ENCODE assay signal across 16 cellular contexts in the genomic region with DNA sequence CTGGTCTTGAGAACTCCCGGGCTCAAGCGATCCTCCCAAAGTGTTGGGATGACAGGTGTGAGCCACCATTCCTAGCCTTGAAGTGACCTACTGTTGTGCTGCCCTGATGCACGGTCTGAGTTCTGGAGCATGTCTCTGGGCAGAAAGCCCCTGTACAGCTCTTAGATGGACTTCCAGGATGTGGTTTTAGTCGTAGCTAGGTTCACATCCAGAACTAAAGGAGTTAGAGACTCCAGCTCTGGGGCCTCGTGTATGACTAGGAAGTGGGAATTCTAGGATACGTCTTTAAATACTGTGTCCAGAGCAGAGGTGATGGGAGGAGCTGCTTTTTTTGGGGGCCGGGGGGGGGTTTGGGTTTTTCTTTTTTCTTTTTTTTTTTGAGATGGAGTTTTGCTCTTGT. TPM values are rescaled to one million over a fixed set of nuclear protein-coding genes. Genes with fewer than 3 reads are reported as not detected.
A peak's percentile ranks its signal among the peaks of the same experiment; 100 is the strongest.
DNase-seq lines count a peak whose midpoint lies in the region; ATAC-seq, FAIRE-seq and TF ChIP-seq lines count a peak whose summit lies in the region.
"Had no signal": no experiment of that assay in that cellular context is flagged by ENCODE, and none has a peak within 500 bp of the region (broad histone marks: within the 10 kb centered on the region; RNA-seq: fewer than 3 reads in every experiment).

No MANE protein-coding gene starts in this region.

- H2BK12ac ChIP-seq in trophoblast cell (ENCODE audit: low read length): no peak overlapping the region

- no peaks in the 10 kb centered on the region for H3K79me1 ChIP-seq in trophoblast cell (ENCODE audit: low read length)

- no peak overlapping the region for H4K12ac ChIP-seq in trophoblast cell (ENCODE audit: low read depth, low read length)

- H3K4me3 ChIP-seq in OCI-LY1 (ENCODE audit: low read depth, low read length, poor library complexity, severe bottlenecking) (no peak overlapping the region), astrocyte (ENCODE audit: insufficient read depth, low read depth, low read length) (no peak overlapping the region), trophoblast cell (ENCODE audit: low read depth, low read length) (no peak overlapping the region)
- H3K4me3 ChIP-seq: spleen, stomach had no signal

- peaks cover 72% of the 10 kb centered on the region for H3K4me1 Mint-ChIP-seq in activated naive CD4-positive, alpha-beta T cell treated with anti-CD3 and anti-CD28 coated beads for 36 hours (ENCODE audit: low read depth)
- peaks cover 39% of the 10 kb centered on the region for H3K4me1 Mint-ChIP-seq in astrocyte (ENCODE audit: low read depth, unreplicated experiment)
- H3K4me1 Mint-ChIP-seq in MCF 10A (ENCODE audit: insufficient read depth, unreplicated experiment): peaks cover 30% of the 10 kb centered on the region

- H3K27me3 Mint-ChIP-seq in activated naive CD4-positive, alpha-beta T cell treated with anti-CD3 and anti-CD28 coated beads for 36 hours (ENCODE audit: low read depth): no peaks in the 10 kb centered on the region
- H3K27me3 Mint-ChIP-seq in astrocyte (ENCODE audit: low read depth, unreplicated experiment) (no peaks in the 10 kb centered on the region), MCF 10A (ENCODE audit: insufficient read depth, unreplicated experiment) (no peaks in the 10 kb centered on the region)
- H3K27me3 Mint-ChIP-seq: progenitor cell of endocrine pancreas had no signal

- H2AFZ ChIP-seq in OCI-LY1 (ENCODE audit: low read length) (no peak overlapping the region), astrocyte (ENCODE audit: low read depth, low read length) (no peak overlapping the region), trophoblast cell (ENCODE audit: insufficient read depth, low read length, poor library complexity) (no peak overlapping the region)

- H3K9ac ChIP-seq in OCI-LY1 (ENCODE audit: low read length): no peak overlapping the region
- H3K9ac ChIP-seq in astrocyte (ENCODE audit: low read length): no peak overlapping the region
- H3K9ac ChIP-seq in trophoblast cell (ENCODE audit: low read length): no peak overlapping the region

- POLR2A ChIA-PET in MCF 10A (lab: Yijun Ruan, JAX): interaction anchor here (0.6 to 3.5 kb wide), 3 partner anchors 11 to 206 kb away, joined by 3 to 29 read pairs (median 4); a partner anchor contains a TSS

- H3K4ac ChIP-seq in trophoblast cell (ENCODE audit: low read depth, low read length): peak overlapping the region; percentile 68

- no peak overlapping the region for H3K4me3 Mint-ChIP-seq in activated naive CD4-positive, alpha-beta T cell treated with anti-CD3 and anti-CD28 coated beads for 36 hours
- H3K4me3 Mint-ChIP-seq in astrocyte (ENCODE audit: unreplicated experiment) (peak overlapping the region; percentile 34), MCF 10A (ENCODE audit: unreplicated experiment) (no peak overlapping the region)

- peaks cover 74% of the 10 kb centered on the region for H3K79me2 ChIP-seq in OCI-LY1 (ENCODE audit: insufficient read depth, low read length)
- H3K79me2 ChIP-seq in astrocyte (ENCODE audit: insufficient read depth, low read length): peaks cover 95% of the 10 kb centered on the region
- H3K79me2 ChIP-seq in trophoblast cell (ENCODE audit: control insufficient read depth, insufficient read depth, low read length, poor library complexity): peaks cover 34% of the 10 kb centered on the region

- no peak for ATAC-seq in HG02678 (IDR thresholded peaks at IDR 0.05; ENCODE audit: unreplicated experiment)

- no peak overlapping the region for H2BK5ac ChIP-seq in trophoblast cell (ENCODE audit: low read depth, low read length, poor library complexity)

- no peak overlapping the region for H3K18ac ChIP-seq in trophoblast cell (ENCODE audit: low read length)

- H3K36me3 Mint-ChIP-seq in activated naive CD4-positive, alpha-beta T cell treated with anti-CD3 and anti-CD28 coated beads for 36 hours (ENCODE audit: low read depth): peaks cover 23% of the 10 kb centered on the region
- peaks cover 4% of the 10 kb centered on the region for H3K36me3 Mint-ChIP-seq in astrocyte (ENCODE audit: low read depth, unreplicated experiment)
- peaks cover 50% of the 10 kb centered on the region for H3K36me3 Mint-ChIP-seq in MCF 10A (ENCODE audit: insufficient read depth, unreplicated experiment)

- H3K9me3 Mint-ChIP-seq in activated naive CD4-positive, alpha-beta T cell treated with anti-CD3 and anti-CD28 coated beads for 36 hours: no peaks in the 10 kb centered on the region
- H3K9me3 Mint-ChIP-seq in astrocyte (ENCODE audit: unreplicated experiment): no peaks in the 10 kb centered on the region
- no peaks in the 10 kb centered on the region for H3K9me3 Mint-ChIP-seq in MCF 10A (ENCODE audit: unreplicated experiment)

- DNase-seq in activated naive CD4-positive, alpha-beta T cell treated with anti-CD3 and anti-CD28 coated beads for 36 hours: no peak
- DNase-seq in activated naive CD4-positive, alpha-beta T cell (lab: John Stamatoyannopoulos, UW): no peak
- DNase-seq in astrocyte (ENCODE audit: low read depth): peak; percentile 36
- DNase-seq in trophoblast cell: no peak
- DNase-seq in MCF 10A (ENCODE audit: unreplicated experiment): no peak
- DNase-seq in activated effector memory CD4-positive, alpha-beta T cell treated with Interleukin-2 at 50 U/mL for 16 hours: no peak
- DNase-seq: foreskin melanocyte, NCI-H146, NCI-H226, spleen, stomach had no signal

- H3K9me3 ChIP-seq in OCI-LY1 (ENCODE audit: low read length): no peaks in the 10 kb centered on the region
- H3K9me3 ChIP-seq in astrocyte (ENCODE audit: insufficient read depth, low read depth, low read length): no peaks in the 10 kb centered on the region
- H3K9me3 ChIP-seq in trophoblast cell (ENCODE audit: insufficient read depth, low read depth, low read length): no peaks in the 10 kb centered on the region
- H3K9me3 ChIP-seq: spleen, stomach had no signal

- H3K9me2 ChIP-seq in OCI-LY1 (ENCODE audit: low read depth, low read length): no peaks in the 10 kb centered on the region

- no TSS peak for BruUV-seq in MCF 10A (replicated peaks; lab: Mats Ljungman, UMichigan)

- H2BK120ac ChIP-seq in trophoblast cell (ENCODE audit: insufficient read depth, low read length, poor library complexity): no peak overlapping the region

- no peak overlapping the region for H3K14ac ChIP-seq in trophoblast cell (ENCODE audit: low read length)

- H3F3A ChIP-seq in OCI-LY1 (ENCODE audit: insufficient read depth, low read length): no peaks in the 10 kb centered on the region

- H3K23ac ChIP-seq in trophoblast cell (ENCODE audit: low read length): no peak overlapping the region

- H4K91ac ChIP-seq in trophoblast cell (ENCODE audit: low read depth, low read length): no peak overlapping the region

- H3K4me1 ChIP-seq in OCI-LY1 (ENCODE audit: insufficient read depth, low read length, severe bottlenecking) (peaks cover 92% of the 10 kb centered on the region), astrocyte (ENCODE audit: insufficient read depth, low read length) (peaks cover 26% of the 10 kb centered on the region), trophoblast cell (ENCODE audit: control insufficient read depth in 1 of 2, insufficient read depth in 2 of 2, low read length in 2 of 2) (peaks cover 2 to 9% of the 10 kb centered on the region in 2 experiments)

- no peak for TF ChIP-seq CTCF in OCI-LY1 (IDR thresholded peaks at IDR 0.05; ENCODE audit: low read length)
- no peak for TF ChIP-seq CTCF in astrocyte (IDR thresholded peaks at IDR 0.05; ENCODE audit: insufficient read depth, low read depth, low read length)
- no peak for TF ChIP-seq CTCF in MCF 10A (IDR thresholded peaks at IDR 0.05; ENCODE audit: unreplicated experiment)

- H3K36me3 ChIP-seq in OCI-LY1 (ENCODE audit: insufficient read depth, low read length): peaks cover 38% of the 10 kb centered on the region
- H3K36me3 ChIP-seq in astrocyte (ENCODE audit: insufficient read depth, low read length): no peaks in the 10 kb centered on the region
- peaks cover 22 to 27% of the 10 kb centered on the region in 2 experiments for H3K36me3 ChIP-seq in trophoblast cell (ENCODE audit: control insufficient read depth in 1 of 2, insufficient read depth in 2 of 2, low read length in 2 of 2)

- H3K27me3 ChIP-seq in OCI-LY1 (ENCODE audit: insufficient read depth, low read length): no peaks in the 10 kb centered on the region
- H3K27me3 ChIP-seq in astrocyte (ENCODE audit: insufficient read depth, low read length): no peaks in the 10 kb centered on the region
- no peaks in the 10 kb centered on the region for H3K27me3 ChIP-seq in trophoblast cell (ENCODE audit: insufficient read depth, low read length)
- H3K27me3 ChIP-seq: spleen, stomach had no signal

- no peak overlapping the region for H3K27ac ChIP-seq in OCI-LY1 (ENCODE audit: low read depth, low read length, poor library complexity, severe bottlenecking)
- peak overlapping the region; percentile 6 for H3K27ac ChIP-seq in astrocyte (ENCODE audit: low read depth, low read length)
- no peak overlapping the region for H3K27ac ChIP-seq in trophoblast cell (ENCODE audit: low read depth, low read length)
- H3K27ac ChIP-seq: spleen, stomach had no signal

- no peak overlapping the region for H2AK5ac ChIP-seq in trophoblast cell (ENCODE audit: low read length)

- no peak for FAIRE-seq in astrocyte (lab: Jason Lieb, UNC)

- H3K4me2 ChIP-seq in OCI-LY1 (ENCODE audit: low read length) (peak overlapping the region; percentile 37; the same call in 1 of the 2 replicates), astrocyte (ENCODE audit: low read length) (peak overlapping the region; percentile 59), trophoblast cell (ENCODE audit: low read length) (no peak overlapping the region)

- CTCF ChIA-PET in activated naive CD4-positive, alpha-beta T cell treated with anti-CD3 and anti-CD28 coated beads for 36 hours (lab: Charles Lee): interaction anchor here (0.6 to 5.2 kb wide), 6 partner anchors 13 to 324 kb away, joined by 3 to 31 read pairs (median 4); a partner anchor contains a TSS
- CTCF ChIA-PET in MCF 10A (lab: Yijun Ruan, JAX): interaction anchor here (0.6 to 7.7 kb wide), 10 partner anchors 8 to 393 kb away, joined by 3 to 69 read pairs (median 3); a partner anchor contains a TSS

- no peaks in the 10 kb centered on the region for H4K20me1 ChIP-seq in OCI-LY1 (ENCODE audit: insufficient read depth, low read length)
- peaks cover 99% of the 10 kb centered on the region for H4K20me1 ChIP-seq in astrocyte (ENCODE audit: insufficient read depth, low read length)

- WGBS in trophoblast cell (ENCODE audit: extremely low coverage, insufficient coverage, insufficient read length): no CpG with 5 or more reads among the region's 7 CpGs

- H3K27ac Mint-ChIP-seq in activated naive CD4-positive, alpha-beta T cell treated with anti-CD3 and anti-CD28 coated beads for 36 hours: peak overlapping the region; percentile 34
- H3K27ac Mint-ChIP-seq in astrocyte (ENCODE audit: unreplicated experiment) (no peak overlapping the region), MCF 10A (ENCODE audit: low read depth, unreplicated experiment) (no peak overlapping the region)
- H3K27ac Mint-ChIP-seq: progenitor cell of endocrine pancreas had no signal

- intact Hi-C loops in activated naive CD4-positive, alpha-beta T cell treated with anti-CD3 and anti-CD28 coated beads for 36 hours (cut with micrococcal nuclease): loop anchor here (1.0 to 2.0 kb wide), 2 partner anchors 13 to 321 kb away; a partner anchor contains a TSS
- intact Hi-C loops in MCF 10A (cut with micrococcal nuclease): no loop called here

- no peak overlapping the region for H4K8ac ChIP-seq in trophoblast cell (ENCODE audit: low read depth, low read length)

RNA-seq across cellular contexts. Expression of a gene that starts 12.2 kb away (rescaled TPM):
- total RNA-seq in activated naive CD4-positive, alpha-beta T cell treated with anti-CD3 and anti-CD28 coated beads for 36 hours: 100 to 1,000 TPM in 1 of 2 experiments, 10 to 100 TPM in 1; 95.0 to 105 TPM
- total RNA-seq in astrocyte: 48.6 and 57.8 TPM in 2 replicates
- polyA plus RNA-seq in trophoblast cell (2013): 38.1 and 38.7 TPM in 2 replicates
- 79.8 and 85.0 TPM in 2 replicates for total RNA-seq in MCF 10A (2022)

RNA-seq across cellular contexts. Expression of a gene that starts 52.0 kb away (rescaled TPM):
- total RNA-seq in activated naive CD4-positive, alpha-beta T cell treated with anti-CD3 and anti-CD28 coated beads for 36 hours: not detected
- total RNA-seq in astrocyte (4.9 and 6.8 TPM in 2 replicates), MCF 10A (2022) (not detected in 2 replicates)
- polyA plus RNA-seq in trophoblast cell (2013): 3.3 and 3.9 TPM in 2 replicates
- polyA plus RNA-seq: liver had no signal

RNA-seq across cellular contexts. Expression of a gene that starts 52.9 kb away (rescaled TPM):
- total RNA-seq in activated naive CD4-positive, alpha-beta T cell treated with anti-CD3 and anti-CD28 coated beads for 36 hours: not detected
- total RNA-seq in astrocyte: 1.7 and 2.3 TPM in 2 replicates
- polyA plus RNA-seq in trophoblast cell (2013): 0.10 and 0.11 TPM in 2 replicates
- total RNA-seq in MCF 10A (2022): not detected in 2 replicates
- total RNA-seq: LHCN-M2, spleen had no signal
